ENCODE assay signal across 1 cellular context in genomic region chr16:7313170-7313569, GRCh38.
TF ChIP-seq lines count a peak whose summit lies in the region.

No MANE protein-coding gene starts in this region.

TF ChIP-seq in SK-N-SH treated with all-trans-retinoic acid at 6 μM for 48 hours, 23 proteins besides CTCF, POLR2A, EP300 and RAD21 (continued from another document):
- TF ChIP-seq CSRNP3 (CRISPR knock-in tag; IDR thresholded peaks at IDR 0.05) (no peak), PATZ1 (CRISPR knock-in tag; IDR thresholded peaks at IDR 0.05; ENCODE audit: borderline replicate concordance) (no peak), ZNF70 (CRISPR knock-in tag; IDR thresholded peaks at IDR 0.05) (no peak), POU6F1 (CRISPR knock-in tag; IDR thresholded peaks at IDR 0.05; ENCODE audit: borderline replicate concordance, low read depth) (no peak), ZNF565 (CRISPR knock-in tag; conservative IDR thresholded peaks at IDR 0.05; ENCODE audit: low read depth) (no peak), PPARA (CRISPR knock-in tag; IDR thresholded peaks at IDR 0.05; ENCODE audit: borderline replicate concordance) (no peak), ESRRG (CRISPR knock-in tag; IDR thresholded peaks at IDR 0.05) (no peak)
